In genomic region chr4:73988096-73988495, GRCh38 we compare ENCODE assay signal across 1 cellular context.
TF ChIP-seq lines count a peak whose summit lies in the region.

PPBP (minus strand) TSS chr4:73988190; CDS start chr4:73988103, 87 bp downstream.

TF ChIP-seq in K562, 482 proteins besides CTCF, POLR2A, EP300 and RAD21:
- TF ChIP-seq SNIP1 (IDR thresholded peaks at IDR 0.05; ENCODE audit: low read depth): no peak
- TF ChIP-seq SAP30 (IDR thresholded peaks at IDR 0.05; ENCODE audit: borderline replicate concordance, insufficient read depth, low read depth, low read length, poor library complexity, severe bottlenecking): no peak
- no peak for TF ChIP-seq WHSC1 (IDR thresholded peaks at IDR 0.05; ENCODE audit: low read length)
- TF ChIP-seq CXXC5 (CRISPR knock-in tag; IDR thresholded peaks at IDR 0.05): no peak
TF ChIP-seq in K562: peak in this region for 0.
